ENCODE assay signal across 8 cellular contexts in the genomic region with DNA sequence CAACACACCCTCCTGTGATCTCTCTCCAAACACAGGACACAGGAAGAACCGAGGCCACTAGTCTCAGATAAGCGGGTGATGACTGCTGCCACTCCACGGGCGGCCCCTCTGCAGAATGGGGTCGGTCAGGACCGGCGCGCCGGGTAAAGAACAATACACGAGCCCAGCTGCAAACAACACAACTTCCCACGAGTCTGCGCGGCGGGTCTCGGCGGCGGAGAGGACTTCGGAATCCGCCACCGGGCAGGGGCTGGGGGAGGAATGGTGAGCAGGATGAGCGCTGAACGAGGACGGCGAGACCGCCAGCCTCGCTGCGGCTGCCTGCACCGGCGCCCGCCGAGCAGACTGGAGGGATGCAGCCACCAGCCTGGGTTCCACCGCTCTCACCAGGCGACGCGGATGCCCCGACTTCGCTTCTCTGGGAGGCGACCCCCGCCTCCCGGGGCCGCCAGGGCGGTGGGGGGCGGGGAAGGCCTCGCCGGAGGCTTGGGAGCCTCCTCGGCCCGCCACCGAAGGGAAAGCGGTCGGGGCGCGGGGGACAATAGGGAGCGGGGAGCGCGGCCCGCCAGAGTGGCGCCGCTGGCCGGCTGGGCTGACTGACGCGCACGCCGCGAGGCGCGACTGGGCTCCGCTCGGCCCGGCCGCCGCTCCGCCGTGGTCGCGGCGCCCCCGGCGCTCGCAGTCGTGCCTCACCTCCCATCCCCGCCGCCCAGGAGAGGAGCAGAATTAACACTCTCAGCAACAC. TPM values are rescaled to one million over a fixed set of nuclear protein-coding genes. Genes with fewer than 3 reads are reported as not detected.
DNase-seq lines count a peak whose midpoint lies in the region; ATAC-seq and TF ChIP-seq lines count a peak whose summit lies in the region.

No MANE protein-coding gene starts in this region.

- H3K27me3 ChIP-seq in esophagus (ENCODE audit: control insufficient read depth in 1 of 2, insufficient read depth in 2 of 2, low read length in 2 of 2), result no peaks in the 10 kb centered on the region
- H3K27me3 ChIP-seq in thoracic aorta (replicated peaks; ENCODE audit: insufficient read depth), result no peaks in the 10 kb centered on the region

- no peak for TF ChIP-seq CTCF in thoracic aorta (IDR thresholded peaks at IDR 0.05)

- H3K36me3 ChIP-seq in esophagus (ENCODE audit: control insufficient read depth in 2 of 2, insufficient read depth in 2 of 2, low read length in 1 of 2) (no peaks in the 10 kb centered on the region), thoracic aorta (no peaks in the 10 kb centered on the region)

- H3K4me3 ChIP-seq in esophagus (ENCODE audit: low read depth in 1 of 2, low read length in 2 of 2) (peak overlapping the region; percentile 79 to 84), thoracic aorta (peak overlapping the region; percentile 86)

- H3K27ac ChIP-seq in esophagus (ENCODE audit: low read depth in 2 of 2, low read length in 1 of 2) (peak overlapping the region; percentile 99 to 100), thoracic aorta (peak overlapping the region; percentile 96 to 98)

- ATAC-seq in HG02973 (IDR thresholded peaks at IDR 0.05; ENCODE audit: unreplicated experiment) (peak; percentile 28), thoracic aorta (ENCODE audit: insufficient number of reproducible peaks, low FRiP score, low read depth) (peak; percentile 5)

- peak; percentile 65 for DNase-seq in NK-92 treated with Interleukin-12 subunit alpha and Interleukin-12 subunit beta, amount 100 ng/mL, for 24 hours (lab: John Stamatoyannopoulos, UW)
- no peak for DNase-seq in NK-92 (lab: John Stamatoyannopoulos, UW; ENCODE audit: unreplicated experiment)
- peak; percentile 37 for DNase-seq in NCI-H526 treated with DMSO at 0.1 percent for 48 hours (lab: John Stamatoyannopoulos, UW)
- peak; percentile 19 for DNase-seq in activated T-cell treated with anti-CD3 and anti-CD28 coated beads for 4 hours
- peak; percentile 60 for DNase-seq in myocyte (ENCODE audit: low read depth)
- no peak for DNase-seq in thoracic aorta (ENCODE audit: low spot score)

- H3K9me3 ChIP-seq in esophagus (ENCODE audit: control insufficient read depth in 2 of 2, insufficient read depth in 1 of 2, low read depth in 1 of 2, low read length in 1 of 2), result no peaks in the 10 kb centered on the region
- H3K9me3 ChIP-seq in thoracic aorta, result no peaks in the 10 kb centered on the region

- 0 to 1% methylated on average over 35 to 82 of the region's 82 CpGs for WGBS in esophagus, 2 donors

- H3K4me1 ChIP-seq in esophagus (ENCODE audit: control insufficient read depth in 2 of 2, insufficient read depth in 2 of 2, low read length in 1 of 2), result no peaks in the 10 kb centered on the region
- peaks cover 17 to 27% of the 10 kb centered on the region in 2 donors for H3K4me1 ChIP-seq in thoracic aorta (ENCODE audit: control insufficient read depth in 1 of 2, low read depth in 2 of 2)

RNA-seq across cellular contexts. Expression of a gene that starts 0.5 kb away (rescaled TPM):
- 10 to 100 TPM in 1 of 2 donors, 1 to 10 TPM in 1; 9.7 to 16.0 TPM for polyA plus RNA-seq in esophagus
- 224 and 246 TPM in 2 replicates for total RNA-seq in myocyte
- 160 TPM for polyA plus RNA-seq in myocyte (2012)
- total RNA-seq in thoracic aorta, result 10 to 100 TPM; 41.2 to 63.1 TPM

RNA-seq across cellular contexts. Expression of a gene that starts 22.1 kb away (rescaled TPM):
- polyA plus RNA-seq in esophagus, result 1 to 10 TPM; 3.3 to 5.8 TPM
- total RNA-seq in myocyte, result 18.3 and 22.4 TPM in 2 replicates
- 6.2 TPM for polyA plus RNA-seq in myocyte (2012)
- 10 to 100 TPM; 32.0 to 39.4 TPM for total RNA-seq in thoracic aorta

Comparison
In these comparisons a context has a peak if more than half of its experiments do, and no peak if none do; other contexts are left out.
1. DNase-seq: peak in NK-92 treated with Interleukin-12 subunit alpha and Interleukin-12 subunit beta, amount 100 ng/mL, for 24 hours (single experiment), NCI-H526 treated with DMSO at 0.1 percent for 48 hours (single experiment), activated T-cell treated with anti-CD3 and anti-CD28 coated beads for 4 hours (single experiment) and myocyte (single experiment); none in NK-92 (single experiment) and thoracic aorta (single experiment).